ENCODE assay signal across 15 cellular contexts in the genomic region with DNA sequence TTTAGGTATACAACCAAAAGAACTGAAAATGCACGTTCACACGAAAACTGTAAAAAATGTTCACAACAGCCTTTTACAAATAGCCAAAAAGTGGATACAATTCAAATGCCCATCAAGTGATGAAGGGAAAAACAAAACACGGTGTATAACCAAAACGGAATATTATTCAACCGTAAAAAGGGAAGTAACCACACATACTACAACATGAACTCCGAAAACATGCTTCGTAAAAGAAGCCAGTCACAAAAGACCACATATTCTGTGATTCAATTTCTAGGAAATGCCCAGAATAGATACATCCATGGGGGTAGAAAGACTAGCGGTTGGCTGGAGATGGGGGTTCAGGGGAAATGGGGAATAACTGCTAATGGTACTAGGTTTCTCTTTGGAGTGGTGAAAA.
"Had no signal": no experiment of that assay in that cellular context is flagged by ENCODE, and none has a peak within 500 bp of the region (broad histone marks: within the 10 kb centered on the region; RNA-seq: fewer than 3 reads in every experiment).

No MANE protein-coding gene starts in this region.

- H3K36me3 Mint-ChIP-seq: natural killer cell treated with Interleukin-12 subunit alpha and Interleukin-12 subunit beta and Interleukin-15 and Interleukin-18, amount 100 ng/mL, for 72 hours had no signal

- H3K36me3 ChIP-seq: ascending aorta, prostate gland, right lobe of liver had no signal

- ATAC-seq: esophagus mucosa, mucosa of descending colon, right lobe of liver had no signal

- H3K9me3 Mint-ChIP-seq: activated CD4-positive, alpha-beta memory T cell treated with anti-CD3 and anti-CD28 coated beads, Interleukin-2, amount 10 ng/mL, durations not matched to agents 7 days and 5 days; natural killer cell treated with Interleukin-12 subunit alpha and Interleukin-12 subunit beta and Interleukin-15 and Interleukin-18, amount 100 ng/mL, for 72 hours; T-helper 1 cell treated with Interleukin-12 subunit alpha and Interleukin-12 subunit beta and Interleukin-4 antibody, amounts not matched to agents 30 μg/mL and 1 μg/mL, for 36 hours had no signal

- H3K27me3 ChIP-seq: ascending aorta, dorsolateral prefrontal cortex, right lobe of liver, testis had no signal

- H3K27me3 Mint-ChIP-seq: natural killer cell treated with Interleukin-12 subunit alpha and Interleukin-12 subunit beta and Interleukin-15 and Interleukin-18, amount 100 ng/mL, for 72 hours had no signal

- H3K4me3 ChIP-seq: ascending aorta, dorsolateral prefrontal cortex, mucosa of descending colon, prostate gland, right lobe of liver, testis had no signal

- DNase-seq: activated CD4-positive, alpha-beta memory T cell treated with anti-CD3 and anti-CD28 coated beads, Interleukin-2, amount 10 ng/mL, durations not matched to agents 7 days and 5 days; activated CD4-positive, alpha-beta T cell treated with anti-CD3 and anti-CD28 coated beads for 1 hour; activated gamma-delta T cell treated with Interleukin-2 at 50 U/mL for 16 hours; dorsolateral prefrontal cortex; glutamatergic neuron; mucosa of descending colon; occipital lobe; right lobe of liver; stimulated activated naive CD4-positive, alpha-beta T cell treated with Interleukin-2 at 50 U/mL for 16 hours; testis had no signal

- H3K4me3 Mint-ChIP-seq: activated CD4-positive, alpha-beta memory T cell treated with anti-CD3 and anti-CD28 coated beads, Interleukin-2, amount 10 ng/mL, durations not matched to agents 7 days and 5 days had no signal

- H3K9me3 ChIP-seq: ascending aorta, mucosa of descending colon, prostate gland, right lobe of liver, testis had no signal

- H3K27ac Mint-ChIP-seq: activated CD4-positive, alpha-beta memory T cell treated with anti-CD3 and anti-CD28 coated beads, Interleukin-2, amount 10 ng/mL, durations not matched to agents 7 days and 5 days; T-helper 1 cell treated with Interleukin-12 subunit alpha and Interleukin-12 subunit beta and Interleukin-4 antibody, amounts not matched to agents 30 μg/mL and 1 μg/mL, for 36 hours had no signal

- H3K27ac ChIP-seq: dorsolateral prefrontal cortex, prostate gland, right lobe of liver, testis had no signal
